In genomic region chr6:129609635-129610034, GRCh38 we compare ENCODE assay signal across 29 cellular contexts.
DNase-seq lines count a peak whose midpoint lies in the region; ATAC-seq, FAIRE-seq and TF ChIP-seq lines count a peak whose summit lies in the region.
"Had no signal": no experiment of that assay in that cellular context is flagged by ENCODE, and none has a peak within 500 bp of the region (broad histone marks: within the 10 kb centered on the region; RNA-seq: fewer than 3 reads in every experiment).

No MANE protein-coding gene starts in this region.

- DNase-seq in NCI-H524 treated with DMSO at 0.1 percent for 48 hours (lab: John Stamatoyannopoulos, UW): peak; percentile 45
- DNase-seq in GM12878 (ENCODE audit: low read depth, low spot score): no peak
- no peak for DNase-seq in psoas muscle
- DNase-seq in CD4-positive, alpha-beta T cell: no peak
- DNase-seq in NCI-H2171 (lab: John Stamatoyannopoulos, UW): no peak
- DNase-seq: ACHN; activated CD4-positive, alpha-beta T cell treated with anti-CD3 and anti-CD28 coated beads, Interleukin-2, amount 50 U/mL, for 48 hours; activated naive CD4-positive, alpha-beta T cell treated with anti-CD3 and anti-CD28 coated beads for 36 hours; amniotic stem cell; BE2C; DMS53; effector memory CD4-positive, alpha-beta T cell; erythroblast; foreskin melanocyte; hippocampal formation; naive B cell; NCI-H2107; T-helper 1 cell had no signal

- H3K4me1 ChIP-seq in HEK293 (ENCODE audit: control insufficient read depth, insufficient read depth, low read length): peaks cover 6% of the 10 kb centered on the region; the same call in 1 of the 2 replicates
- peaks cover 31% of the 10 kb centered on the region for H3K4me1 ChIP-seq in GM12878 (ENCODE audit: control insufficient read depth, insufficient read depth, low read length)
- H3K4me1 ChIP-seq in psoas muscle: peaks cover 10% of the 10 kb centered on the region
- H3K4me1 ChIP-seq: BE2C, breast epithelium, prostate gland, tibial artery had no signal

- in situ Hi-C loops in GM12878 (cut with MboI): no loop called here

- 71% methylated on average over 4 of the region's 4 CpGs for WGBS in GM12878 (ENCODE audit: insufficient coverage, insufficient replicate concordance, low lambda C conversion rate, missing lambda C conversion rate)
- WGBS in psoas muscle, 3 donors: 26 to 34% (median 27%) methylated on average over 4 of the region's 4 CpGs

- H3K9me3 ChIP-seq in HEK293 (ENCODE audit: control insufficient read depth, insufficient read depth, low read depth, low read length) (no peaks in the 10 kb centered on the region), GM12878 (replicated peaks; ENCODE audit: control insufficient read depth, insufficient read depth, low read length) (no peaks in the 10 kb centered on the region; the same call in 2 of the 3 replicates), psoas muscle (no peaks in the 10 kb centered on the region)
- no peaks in the 10 kb centered on the region for H3K9me3 ChIP-seq in CD4-positive, alpha-beta T cell (ENCODE audit: control insufficient read depth, low read length)
- H3K9me3 ChIP-seq: BE2C, breast epithelium, prostate gland, SJSA1, tibial artery had no signal

- no peak for TF ChIP-seq RAD21 in GM12878 (IDR thresholded peaks at IDR 0.05; ENCODE audit: insufficient read depth, low read depth, low read length)

- H4K20me1 ChIP-seq in GM12878 (ENCODE audit: control insufficient read depth, insufficient read depth): no peaks in the 10 kb centered on the region

- H3K4me2 ChIP-seq in GM12878 (ENCODE audit: control insufficient read depth, insufficient read depth): no peak overlapping the region

- TF ChIP-seq EP300 in GM12878 (IDR thresholded peaks at IDR 0.05; ENCODE audit: borderline replicate concordance in 1 of 2, control insufficient read depth in 1 of 2, low read depth in 2 of 2, low read length in 2 of 2): 0 out of 4 replicates have a peak, but pooled peaks of 1 of the 2 experiments have one; percentile 10

- no peak overlapping the region for H3K27ac ChIP-seq in HEK293 (ENCODE audit: extremely low read depth, low read depth, low read length)
- H3K27ac ChIP-seq in GM12878 (ENCODE audit: control insufficient read depth, insufficient read depth): no peak overlapping the region
- H3K27ac ChIP-seq in psoas muscle: no peak overlapping the region
- no peak overlapping the region for H3K27ac ChIP-seq in CD4-positive, alpha-beta T cell (ENCODE audit: low read depth, low read length)
- H3K27ac ChIP-seq: breast epithelium, prostate gland, SJSA1, tibial artery had no signal

- FAIRE-seq in GM12878 (lab: Jason Lieb, UNC): peak; percentile 88
- FAIRE-seq: colon, G401.6 had no signal

- H3K27me3 ChIP-seq in GM12878 (replicated peaks in 1 of 2; ENCODE audit: control insufficient read depth in 2 of 2, insufficient read depth in 2 of 2, low read length in 1 of 2): no peaks in the 10 kb centered on the region
- no peaks in the 10 kb centered on the region for H3K27me3 ChIP-seq in psoas muscle (ENCODE audit: insufficient read depth in 3 of 3, low read length in 2 of 3)
- no peaks in the 10 kb centered on the region for H3K27me3 ChIP-seq in CD4-positive, alpha-beta T cell (ENCODE audit: control insufficient read depth, insufficient read depth, low read length)
- H3K27me3 ChIP-seq: BE2C, breast epithelium, SJSA1, tibial artery had no signal

- CTCF ChIA-PET in HEK293 (lab: Yijun Ruan, JAX) (interaction anchor here (0.6 to 7.1 kb wide), 6 partner anchors 11 to 1177 kb away, joined by 3 to 51 read pairs (median 3); no protein-coding TSS in a partner anchor), GM12878 (lab: Yijun Ruan, JAX) (interaction anchor here (0.7 to 14.9 kb wide), 5 partner anchors 12 to 166 kb away, joined by 3 to 411 read pairs (median 4); no protein-coding TSS in a partner anchor)
- CTCF ChIA-PET in CD4-positive, alpha-beta T cell (lab: Charles Lee): interaction anchor here (0.6 to 1.1 kb wide), 2 partner anchors 11 to 13 kb away, joined by 3 to 4 read pairs; no protein-coding TSS in a partner anchor

- no peaks in the 10 kb centered on the region for H3K4me1 Mint-ChIP-seq in CD4-positive, alpha-beta T cell (ENCODE audit: low read depth)
- H3K4me1 Mint-ChIP-seq: naive B cell had no signal

- H3K27me3 Mint-ChIP-seq in CD4-positive, alpha-beta T cell: no peaks in the 10 kb centered on the region
- H3K27me3 Mint-ChIP-seq: naive B cell; stimulated activated naive CD8-positive, alpha-beta T cell treated with anti-CD3 and anti-CD28 coated beads, Interleukin-15, Interleukin-2, amounts not matched to agents 100 ng/mL and 50 ng/mL, for 24 hours had no signal

- no peak for TF ChIP-seq CTCF in HEK293 (tag by site-specific recombination; IDR thresholded peaks at IDR 0.05)
- TF ChIP-seq CTCF in GM12878 (IDR thresholded peaks at IDR 0.05 in 2 of 3, conservative IDR thresholded peaks at IDR 0.05 in 1 of 3; ENCODE audit: control insufficient read depth in 2 of 3, extremely low read depth in 1 of 3, insufficient read depth in 1 of 3, low read depth in 3 of 3, low read length in 3 of 3): no peak
- TF ChIP-seq CTCF in psoas muscle (IDR thresholded peaks at IDR 0.05): no peak
- no peak for TF ChIP-seq CTCF in CD4-positive, alpha-beta T cell (IDR thresholded peaks at IDR 0.05)

- intact Hi-C loops in GM12878 (cut with micrococcal nuclease; ENCODE audit: unreplicated experiment): loop anchor here (5.0 kb wide), 3 partner anchors 38 to 273 kb away; no protein-coding TSS in a partner anchor
- intact Hi-C loops in psoas muscle (cut with DNase I): no loop called here
- intact Hi-C loops in CD4-positive, alpha-beta T cell (cut with DNase I, micrococcal nuclease): no loop called here

- no peaks in the 10 kb centered on the region for H3K9me3 Mint-ChIP-seq in CD4-positive, alpha-beta T cell
- H3K9me3 Mint-ChIP-seq: activated naive CD4-positive, alpha-beta T cell treated with anti-CD3 and anti-CD28 coated beads for 36 hours; activated T-helper 1 cell treated with anti-CD3 and anti-CD28 coated beads, Interleukin-12 subunit alpha, Interleukin-12 subunit beta, Interleukin-2, Interleukin-4 antibody, amounts not matched to agents 30 ng/mL and 10 ng/mL and 1 ng/mL, durations not matched to agents 14 hours and 24 hours and 36 hours; naive B cell; stimulated activated naive CD8-positive, alpha-beta T cell treated with anti-CD3 and anti-CD28 coated beads, Interleukin-15, Interleukin-2, amounts not matched to agents 100 ng/mL and 50 ng/mL, for 24 hours had no signal

- POLR2A ChIA-PET in HEK293 (lab: Yijun Ruan, JAX) (interaction anchor here (0.5 to 0.6 kb wide), 2 partner anchors 442 to 974 kb away, joined by 3 read pairs; no protein-coding TSS in a partner anchor), GM12878 (lab: Charles Lee) (interaction anchor here (0.8 to 1.3 kb wide), 2 partner anchors 20 to 87 kb away, joined by 3 to 4 read pairs; no protein-coding TSS in a partner anchor)
- POLR2A ChIA-PET in CD4-positive, alpha-beta T cell (lab: Charles Lee): no interaction called here

- no peaks in the 10 kb centered on the region for H3K36me3 Mint-ChIP-seq in CD4-positive, alpha-beta T cell (ENCODE audit: low read depth)

- H3K36me3 ChIP-seq in HEK293 (ENCODE audit: control insufficient read depth in 2 of 2, insufficient read depth in 1 of 2, low read length in 2 of 2): no peaks in the 10 kb centered on the region; a peak in 1 of 3 replicates
- H3K36me3 ChIP-seq in GM12878 (ENCODE audit: control insufficient read depth in 2 of 2, insufficient read depth in 2 of 2, low read length in 1 of 2): peaks cover 2 to 16% of the 10 kb centered on the region in 2 experiments
- H3K36me3 ChIP-seq in psoas muscle (ENCODE audit: insufficient read depth in 1 of 2, low read depth in 1 of 2): peaks cover 0 to 17% of the 10 kb centered on the region in 2 donors
- H3K36me3 ChIP-seq: BE2C, prostate gland, tibial artery had no signal

- no peak overlapping the region for H3K27ac Mint-ChIP-seq in CD4-positive, alpha-beta T cell
- H3K27ac Mint-ChIP-seq: activated naive CD4-positive, alpha-beta T cell treated with anti-CD3 and anti-CD28 coated beads for 36 hours; activated T-helper 1 cell treated with anti-CD3 and anti-CD28 coated beads, Interleukin-12 subunit alpha, Interleukin-12 subunit beta, Interleukin-2, Interleukin-4 antibody, amounts not matched to agents 30 ng/mL and 10 ng/mL and 1 ng/mL, durations not matched to agents 14 hours and 24 hours and 36 hours; stimulated activated naive CD8-positive, alpha-beta T cell treated with anti-CD3 and anti-CD28 coated beads, Interleukin-15, Interleukin-2, amounts not matched to agents 100 ng/mL and 50 ng/mL, for 24 hours had no signal

- no TSS peak for BruUV-seq in GM12878 (replicated peaks; lab: Mats Ljungman, UMichigan)

- no peak for TF ChIP-seq POLR2A in GM12878 (IDR thresholded peaks at IDR 0.05; ENCODE audit: low read depth, low read length)

- ATAC-seq in GM12878 (peak; percentile 58), psoas muscle (peak in 3 of 4 donors; percentile 46 to 59 (median 52)), GM18511 (IDR thresholded peaks at IDR 0.05; ENCODE audit: unreplicated experiment) (no peak)
- ATAC-seq in CD4-positive, alpha-beta T cell (ENCODE audit: poor library complexity): no peak
- ATAC-seq: HCT116 had no signal

- H3K4me3 ChIP-seq in HEK293 (ENCODE audit: low read depth, low read length): no peak overlapping the region
- H3K4me3 ChIP-seq in GM12878: no peak overlapping the region
- H3K4me3 ChIP-seq in psoas muscle: no peak overlapping the region
- H3K4me3 ChIP-seq: breast epithelium, prostate gland, SJSA1, tibial artery had no signal

- H3K79me2 ChIP-seq in GM12878 (ENCODE audit: control insufficient read depth, insufficient read depth, low read length): no peaks in the 10 kb centered on the region; the same call in 1 of the 2 replicates

- H3K9ac ChIP-seq in GM12878 (ENCODE audit: control insufficient read depth, insufficient read depth, low read length): no peak overlapping the region

- no peak overlapping the region for H2AFZ ChIP-seq in GM12878 (ENCODE audit: control insufficient read depth, low read depth, low read length)

- SMC1A ChIA-PET in GM12878 (lab: Charles Lee; ENCODE audit: uncharacterized antibody, unreplicated experiment): interaction anchor here (0.6 to 3.6 kb wide), 14 partner anchors 9 to 139 kb away, joined by 3 to 19 read pairs (median 4); no protein-coding TSS in a partner anchor

- no peak overlapping the region for H3K4me3 Mint-ChIP-seq in CD4-positive, alpha-beta T cell
- H3K4me3 Mint-ChIP-seq: activated naive CD4-positive, alpha-beta T cell treated with anti-CD3 and anti-CD28 coated beads for 36 hours; activated T-helper 1 cell treated with anti-CD3 and anti-CD28 coated beads, Interleukin-12 subunit alpha, Interleukin-12 subunit beta, Interleukin-2, Interleukin-4 antibody, amounts not matched to agents 30 ng/mL and 10 ng/mL and 1 ng/mL, durations not matched to agents 14 hours and 24 hours and 36 hours; naive B cell; stimulated activated naive CD8-positive, alpha-beta T cell treated with anti-CD3 and anti-CD28 coated beads, Interleukin-15, Interleukin-2, amounts not matched to agents 100 ng/mL and 50 ng/mL, for 24 hours had no signal

- RAD21 ChIA-PET in GM12878 (lab: Charles Lee; ENCODE audit: unreplicated experiment): interaction anchor here (0.7 to 1.2 kb wide), 5 partner anchors 11 to 120 kb away, joined by 3 to 4 read pairs (median 3); partner anchors contain the start of gene ARHGAP18

TF ChIP-seq in GM12878, 131 proteins besides CTCF, POLR2A, EP300 and RAD21 (continues in another document):
- peak; percentile 9; the same call in 1 of the 2 replicates for TF ChIP-seq RUNX3 (IDR thresholded peaks at IDR 0.05; ENCODE audit: low read length)
- TF ChIP-seq YY1 (IDR thresholded peaks at IDR 0.05; ENCODE audit: low read depth, low read length): no peak

Comparison
In these comparisons a context has a peak if more than half of its experiments do, and no peak if none do; other contexts are left out.
1. ATAC-seq: peak in GM12878 (single experiment) and psoas muscle (3 of 4); none in CD4-positive, alpha-beta T cell (single experiment) and GM18511 (single experiment).